9 cellular contexts compared by ENCODE assay signal in the genomic region with DNA sequence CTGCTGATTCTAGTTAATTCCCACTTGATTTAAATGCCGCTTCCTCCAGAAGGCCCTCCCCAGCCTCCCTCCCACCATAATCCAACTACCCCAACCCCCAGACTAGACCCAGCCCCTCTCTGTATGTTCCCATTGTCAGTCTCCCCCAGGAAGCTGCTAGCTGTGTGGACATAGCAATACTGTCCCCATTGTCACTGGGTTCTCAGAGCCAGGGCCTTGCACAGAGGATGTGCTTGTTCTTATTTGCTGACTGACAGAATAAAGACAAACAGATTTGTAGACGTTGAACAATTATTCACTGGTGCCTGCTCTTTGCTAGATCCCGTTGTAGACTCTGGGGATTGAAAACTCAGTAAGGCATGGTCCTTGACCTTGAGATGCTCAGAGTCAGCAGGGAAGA.
"Had no signal": no experiment of that assay in that cellular context is flagged by ENCODE, and none has a peak within 500 bp of the region (broad histone marks: within the 10 kb centered on the region; RNA-seq: fewer than 3 reads in every experiment).

No MANE protein-coding gene starts in this region.

- H3K27ac ChIP-seq: left ventricle myocardium inferior, parathyroid adenoma had no signal

- H3K79me2 ChIP-seq: parathyroid adenoma had no signal

- H3K4me3 ChIP-seq: left ventricle myocardium inferior had no signal

- H3K9me3 Mint-ChIP-seq: activated naive CD4-positive, alpha-beta T cell treated with anti-CD3 and anti-CD28 coated beads, Interleukin-2, amount 50 U/mL, for 24 hours; neural crest cell had no signal

- DNase-seq: activated CD4-positive, CD25-positive, alpha-beta regulatory T cell; activated T-cell treated with anti-CD3 and anti-CD28 coated beads, Interleukin-2, amount 50 U/mL, for 1 hour; left ventricle myocardium inferior; mesendoderm; small intestine; trophoblast cell had no signal

- H3K9me3 ChIP-seq: left ventricle myocardium inferior had no signal

- H3K36me3 Mint-ChIP-seq: activated naive CD4-positive, alpha-beta T cell treated with anti-CD3 and anti-CD28 coated beads, Interleukin-2, amount 50 U/mL, for 24 hours had no signal

- H3K4me1 ChIP-seq: parathyroid adenoma had no signal

- H2AFZ ChIP-seq: parathyroid adenoma had no signal

- H3K4me1 Mint-ChIP-seq: activated naive CD4-positive, alpha-beta T cell treated with anti-CD3 and anti-CD28 coated beads, Interleukin-2, amount 50 U/mL, for 24 hours had no signal

- H3K36me3 ChIP-seq: left ventricle myocardium inferior had no signal

- H3K27ac Mint-ChIP-seq: activated naive CD4-positive, alpha-beta T cell treated with anti-CD3 and anti-CD28 coated beads, Interleukin-2, amount 50 U/mL, for 24 hours had no signal

- H3K4me3 Mint-ChIP-seq: activated naive CD4-positive, alpha-beta T cell treated with anti-CD3 and anti-CD28 coated beads, Interleukin-2, amount 50 U/mL, for 24 hours; neural crest cell had no signal
